ENCODE assay signal across 14 cellular contexts in the genomic region with DNA sequence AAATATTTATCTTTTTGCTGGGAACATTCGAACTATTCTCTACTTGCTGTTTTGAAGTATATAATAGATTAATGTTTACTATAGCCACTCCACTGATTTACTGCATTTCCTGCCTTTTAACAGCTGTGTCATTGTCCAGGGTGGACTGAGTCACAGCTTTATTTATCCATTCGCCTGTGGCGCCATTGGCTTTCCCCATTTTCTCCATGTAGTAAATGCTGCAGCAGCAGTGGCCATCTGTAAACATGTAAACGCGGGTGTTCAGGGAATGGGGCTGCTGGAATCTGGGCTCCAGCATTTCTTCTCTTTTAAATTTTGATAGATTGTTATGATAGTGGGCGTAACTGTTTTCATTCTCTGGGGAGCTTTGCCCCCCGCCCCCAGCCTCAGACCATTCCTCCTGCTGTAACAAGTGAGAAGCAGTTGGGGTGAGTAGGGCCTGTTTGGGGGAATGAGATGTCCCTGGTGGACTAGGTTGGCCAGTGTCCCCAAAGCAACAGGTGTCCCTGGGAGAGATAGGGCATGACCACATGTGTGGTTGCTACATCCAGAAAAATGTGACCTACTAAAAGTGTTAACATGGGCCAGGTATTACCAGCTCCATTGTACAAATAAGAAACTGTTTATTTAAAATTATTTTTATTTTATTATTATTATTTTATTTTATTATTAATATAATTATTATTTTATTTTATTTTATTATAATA. TPM values are rescaled to one million over a fixed set of nuclear protein-coding genes. Genes with fewer than 3 reads are reported as not detected.
DNase-seq lines count a peak whose midpoint lies in the region; ATAC-seq and TF ChIP-seq lines count a peak whose summit lies in the region.
"Had no signal": no experiment of that assay in that cellular context is flagged by ENCODE, and none has a peak within 500 bp of the region (broad histone marks: within the 10 kb centered on the region; RNA-seq: fewer than 3 reads in every experiment).

No MANE protein-coding gene starts in this region.

- H3K9me3 Mint-ChIP-seq in activated T-cell treated with anti-CD3 and anti-CD28 coated beads, Interleukin-2, amount 50 U/mL, for 72 hours, result no peaks in the 10 kb centered on the region
- H3K9me3 Mint-ChIP-seq in type B pancreatic cell, result no peaks in the 10 kb centered on the region
- H3K9me3 Mint-ChIP-seq: activated naive CD4-positive, alpha-beta T cell treated with anti-CD3 and anti-CD28 coated beads, Interleukin-2, amount 50 U/mL, for 72 hours; naive thymus-derived CD8-positive, alpha-beta T cell had no signal

- TF ChIP-seq CTCF in fibroblast of villous mesenchyme (IDR thresholded peaks at IDR 0.05; ENCODE audit: insufficient read depth, low read depth, low read length), result no peak
- TF ChIP-seq CTCF in type B pancreatic cell (conservative IDR thresholded peaks at IDR 0.05), result peak; percentile 41

- no peaks in the 10 kb centered on the region for H3K27me3 Mint-ChIP-seq in activated T-cell treated with anti-CD3 and anti-CD28 coated beads, Interleukin-2, amount 50 U/mL, for 72 hours (ENCODE audit: low read depth)
- no peaks in the 10 kb centered on the region for H3K27me3 Mint-ChIP-seq in type B pancreatic cell
- H3K27me3 Mint-ChIP-seq: naive thymus-derived CD8-positive, alpha-beta T cell had no signal

- H3K36me3 Mint-ChIP-seq in activated T-cell treated with anti-CD3 and anti-CD28 coated beads, Interleukin-2, amount 50 U/mL, for 72 hours (ENCODE audit: insufficient read depth in 2 of 2), result no peaks in the 10 kb centered on the region
- no peaks in the 10 kb centered on the region for H3K36me3 Mint-ChIP-seq in type B pancreatic cell
- H3K36me3 Mint-ChIP-seq: activated naive CD4-positive, alpha-beta T cell treated with anti-CD3 and anti-CD28 coated beads, Interleukin-2, amount 50 U/mL, for 72 hours; naive thymus-derived CD8-positive, alpha-beta T cell had no signal

- no peak for DNase-seq in activated T-cell treated with anti-CD3 and anti-CD28 coated beads, Interleukin-2, amount 50 U/mL, for 72 hours
- DNase-seq in activated T-cell treated with anti-CD3 and anti-CD28 coated beads, Interleukin-2, amount 50 U/mL, for 48 hours, result no peak
- DNase-seq in NCI-H774 (lab: John Stamatoyannopoulos, UW) (peak; percentile 79), fibroblast of villous mesenchyme (ENCODE audit: low read depth) (peak; percentile 80), type B pancreatic cell (ENCODE audit: extremely low spot score, unreplicated experiment) (no peak), Right ventricle myocardium superior (no peak)
- DNase-seq: C1 segment of cervical spinal cord, dorsolateral prefrontal cortex, OCI-M1, WERI-Rb-1 had no signal

- H3K4me3 Mint-ChIP-seq in activated T-cell treated with anti-CD3 and anti-CD28 coated beads, Interleukin-2, amount 50 U/mL, for 72 hours, result no peak overlapping the region
- H3K4me3 Mint-ChIP-seq in type B pancreatic cell, result no peak overlapping the region

- ATAC-seq in activated T-cell treated with anti-CD3 and anti-CD28 coated beads, Interleukin-2, amount 50 U/mL, for 72 hours (replicated peaks in 1 of 2), result no peak
- ATAC-seq in GM19463 (IDR thresholded peaks at IDR 0.05; ENCODE audit: unreplicated experiment) (no peak), HG03457 (IDR thresholded peaks at IDR 0.05; ENCODE audit: unreplicated experiment) (no peak), Right ventricle myocardium superior (ENCODE audit: poor library complexity) (no peak)

- intact Hi-C loops in Right ventricle myocardium superior (cut with DNase I), result no loop called here

- peaks cover 17% of the 10 kb centered on the region for H3K4me1 Mint-ChIP-seq in activated T-cell treated with anti-CD3 and anti-CD28 coated beads, Interleukin-2, amount 50 U/mL, for 72 hours (ENCODE audit: low read depth)
- no peaks in the 10 kb centered on the region for H3K4me1 Mint-ChIP-seq in type B pancreatic cell (ENCODE audit: unreplicated experiment)

- H3K27ac Mint-ChIP-seq in activated T-cell treated with anti-CD3 and anti-CD28 coated beads, Interleukin-2, amount 50 U/mL, for 72 hours, result peak overlapping the region; percentile 31
- no peak overlapping the region for H3K27ac Mint-ChIP-seq in type B pancreatic cell

- no peak overlapping the region for H3K4me3 ChIP-seq in fibroblast of villous mesenchyme (ENCODE audit: low read depth, low read length)
- H3K4me3 ChIP-seq: dorsolateral prefrontal cortex had no signal

RNA-seq across cellular contexts. Expression of a gene that starts 32.9 kb away (rescaled TPM):
- 10 to 100 TPM; 33.6 to 36.3 TPM for total RNA-seq in activated T-cell treated with anti-CD3 and anti-CD28 coated beads, Interleukin-2, amount 50 U/mL, for 72 hours
- total RNA-seq in fibroblast of villous mesenchyme (7.3 and 7.4 TPM in 2 replicates), type B pancreatic cell (ENCODE audit: low replicate concordance) (11.3 and 12.9 TPM in 2 replicates), Right ventricle myocardium superior (11.0 TPM)

Comparison
In these comparisons a context has a peak if more than half of its experiments do, and no peak if none do; other contexts are left out.
1. DNase-seq: peak in NCI-H774 (single experiment) and fibroblast of villous mesenchyme (single experiment); none in activated T-cell treated with anti-CD3 and anti-CD28 coated beads, Interleukin-2, amount 50 U/mL, for 72 hours (0 of 2), activated T-cell treated with anti-CD3 and anti-CD28 coated beads, Interleukin-2, amount 50 U/mL, for 48 hours (0 of 2), type B pancreatic cell (single experiment) and Right ventricle myocardium superior (single experiment).